ENCODE assay signal across 1 cellular context in genomic region chr14:72544615-72545387, GRCh38.
TF ChIP-seq lines count a peak whose summit lies in the region.

No MANE protein-coding gene starts in this region.

TF ChIP-seq in H1, 55 proteins besides CTCF, POLR2A, EP300 and RAD21 (continued from another document):
- TF ChIP-seq E2F6 (IDR thresholded peaks at IDR 0.05) = no peak
- 0 out of 2 replicates have a peak, but pooled peaks have one; percentile 32 for TF ChIP-seq RBBP5 (IDR thresholded peaks at IDR 0.05; ENCODE audit: borderline replicate concordance, low read depth, low read length)
- peak; percentile 49 for TF ChIP-seq TAF1 (IDR thresholded peaks at IDR 0.05; ENCODE audit: low read depth, low read length)
- 0 out of 2 replicates have a peak, but pooled peaks have one; percentile 63 for TF ChIP-seq TCF12 (IDR thresholded peaks at IDR 0.05; ENCODE audit: low read depth, low read length)
